In the genomic region with DNA sequence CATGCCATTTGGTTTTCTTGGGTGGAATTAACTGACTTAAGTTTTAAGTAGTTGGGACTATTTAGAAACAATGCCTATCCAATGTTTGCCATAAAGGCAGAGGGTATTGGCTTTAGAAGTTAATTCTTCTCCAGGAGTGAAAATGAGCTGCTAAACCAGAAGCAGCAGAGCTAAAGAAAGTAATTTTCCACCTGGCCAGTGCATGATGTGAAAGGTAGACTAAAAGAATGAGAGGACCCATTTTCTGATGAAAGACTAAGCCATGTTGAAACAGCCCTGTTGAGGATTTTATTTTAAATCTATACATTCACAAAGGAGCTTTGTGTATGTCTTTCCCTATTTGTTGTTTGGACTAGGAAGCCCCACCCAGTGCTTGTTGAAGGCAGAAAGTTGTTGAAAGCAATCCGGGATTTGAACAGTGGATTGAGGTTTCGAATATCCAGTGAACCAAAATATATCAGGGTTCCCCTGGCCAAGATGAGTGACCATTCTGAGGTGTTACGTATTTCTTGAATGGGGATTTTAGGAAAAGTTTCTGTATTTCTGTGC, we compare ENCODE assay signal across 12 cellular contexts. TPM values are rescaled to one million over a fixed set of nuclear protein-coding genes. Genes with fewer than 3 reads are reported as not detected.
"Had no signal": no experiment of that assay in that cellular context is flagged by ENCODE, and none has a peak within 500 bp of the region (broad histone marks: within the 10 kb centered on the region; RNA-seq: fewer than 3 reads in every experiment).

No MANE protein-coding gene starts in this region.

RNA-seq across cellular contexts. Expression of a gene that starts 23.9 kb away (rescaled TPM):
- total RNA-seq: activated B cell treated with CpG ODN at 0.5 μM for 24 hours; activated CD4-positive, alpha-beta memory T cell treated with anti-CD3 and anti-CD28 coated beads for 36 hours; activated CD4-positive, alpha-beta memory T cell treated with anti-CD3 and anti-CD28 coated beads, Interleukin-2, amount 10 ng/mL, durations not matched to agents 7 days and 5 days; activated CD4-positive, alpha-beta T cell treated with anti-CD3 and anti-CD28 coated beads for 36 hours; activated CD4-positive, alpha-beta T cell treated with anti-CD3 and anti-CD28 coated beads, Interleukin-2, amount 10 ng/mL, durations not matched to agents 24 days and 14 days; activated CD4-positive, alpha-beta T cell treated with anti-CD3 and anti-CD28 coated beads, Interleukin-2, amount 10 ng/mL, durations not matched to agents 7 days and 5 days; activated CD8-positive, alpha-beta memory T cell treated with anti-CD3 and anti-CD28 coated beads for 36 hours; activated CD8-positive, alpha-beta memory T cell treated with anti-CD3 and anti-CD28 coated beads, Interleukin-2, amount 10 ng/mL, durations not matched to agents 7 days and 5 days; activated CD8-positive, alpha-beta T cell treated with anti-CD3 and anti-CD28 coated beads for 36 hours; activated CD8-positive, alpha-beta T cell treated with anti-CD3 and anti-CD28 coated beads, Interleukin-2, amount 10 ng/mL, durations not matched to agents 7 days and 5 days; T-helper 2 cell treated with Interferon-gamma antibody and Interleukin-4, amounts not matched to agents 100 ng/mL and 5 ng/mL, for 36 hours; WTC11 had no signal
